ENCODE assay signal across 21 cellular contexts in the genomic region with DNA sequence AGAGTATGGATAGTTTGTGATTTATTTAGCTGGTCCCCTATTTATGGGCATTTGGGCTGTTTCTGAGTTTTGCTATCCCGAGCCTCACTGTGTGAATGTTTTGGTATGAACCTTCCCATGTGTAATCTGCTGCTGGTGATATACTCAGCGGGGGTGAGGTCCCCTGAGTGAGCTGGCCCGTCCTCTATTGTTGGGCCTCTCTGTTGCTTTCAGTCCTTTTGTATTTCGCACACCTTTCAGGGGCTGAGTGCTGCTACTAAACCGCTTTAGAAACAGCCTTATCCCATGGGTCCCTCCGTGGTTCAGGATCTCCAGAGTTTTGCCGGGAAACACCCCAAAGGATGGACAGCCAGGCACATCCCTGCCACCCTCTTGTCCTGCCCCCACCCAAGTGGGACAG.
DNase-seq lines count a peak whose midpoint lies in the region; ATAC-seq lines count a peak whose summit lies in the region.
"Had no signal": no experiment of that assay in that cellular context is flagged by ENCODE, and none has a peak within 500 bp of the region (broad histone marks: within the 10 kb centered on the region; RNA-seq: fewer than 3 reads in every experiment).

No MANE protein-coding gene starts in this region.

- H3K36me3 ChIP-seq in H7 (replicated peaks; ENCODE audit: control insufficient read depth, insufficient read depth, low read length) (no peaks in the 10 kb centered on the region), iPS-20b (ENCODE audit: insufficient read depth, low read depth, low read length) (no peaks in the 10 kb centered on the region), neuronal stem cell (replicated peaks in 1 of 2; ENCODE audit: control insufficient read depth in 2 of 2, insufficient read depth in 2 of 2, low read length in 2 of 2) (no peaks in the 10 kb centered on the region)
- H3K36me3 ChIP-seq: BE2C, HAP-1 had no signal

- H2BK5ac ChIP-seq in neuronal stem cell (ENCODE audit: low read length) = no peak overlapping the region

- no peak overlapping the region for H2BK120ac ChIP-seq in neuronal stem cell (ENCODE audit: low read depth, low read length)

- H2BK12ac ChIP-seq in neuronal stem cell (ENCODE audit: low read length) = no peak overlapping the region

- H4K91ac ChIP-seq in neuronal stem cell (ENCODE audit: low read depth, low read length, poor library complexity) = no peak overlapping the region

- H3K27me3 ChIP-seq in H7 (ENCODE audit: control insufficient read depth, insufficient read depth, low read length) (no peaks in the 10 kb centered on the region), iPS-20b (ENCODE audit: insufficient read depth, low read length) (no peaks in the 10 kb centered on the region), neuronal stem cell (ENCODE audit: control insufficient read depth in 3 of 3, insufficient read depth in 3 of 3, low read depth in 1 of 3, low read length in 3 of 3) (no peaks in the 10 kb centered on the region)

- H3K4ac ChIP-seq in neuronal stem cell (ENCODE audit: low read length) = no peak overlapping the region

- H3K27ac ChIP-seq in cingulate gyrus (ENCODE audit: low read depth, low read length) = peak overlapping the region; percentile 31
- no peak overlapping the region for H3K27ac ChIP-seq in iPS-20b (ENCODE audit: low read length)
- no peak overlapping the region for H3K27ac ChIP-seq in neuronal stem cell (replicated peaks; ENCODE audit: low read length)

- no peak overlapping the region for H2AK5ac ChIP-seq in neuronal stem cell (ENCODE audit: low read depth, low read length)

- H2BK15ac ChIP-seq in neuronal stem cell (ENCODE audit: low read length) = no peak overlapping the region

- H4K8ac ChIP-seq in neuronal stem cell (ENCODE audit: low read depth, low read length) = no peak overlapping the region

- peak overlapping the region; percentile 48 for H3K18ac ChIP-seq in neuronal stem cell (ENCODE audit: low read length)

- 0 out of 2 replicates have a peak overlapping the region, but pooled peaks have one; percentile 35 for H3K9ac ChIP-seq in iPS-20b (ENCODE audit: low read depth, low read length)
- H3K9ac ChIP-seq in neuronal stem cell (ENCODE audit: low read depth, low read length, poor library complexity) = no peak overlapping the region
- H3K9ac ChIP-seq: SK-N-SH had no signal

- H3K79me1 ChIP-seq in neuronal stem cell (ENCODE audit: low read depth, low read length) = no peaks in the 10 kb centered on the region

- peak; percentile 85 for DNase-seq in H7
- peak; percentile 21 for DNase-seq in neuronal stem cell (ENCODE audit: low spot score)
- no peak for DNase-seq in NOMO-1 treated with dmso at 0.1 percent for 144 hours (lab: John Stamatoyannopoulos, UW; ENCODE audit: unreplicated experiment)
- no peak for DNase-seq in activated CD8-positive, alpha-beta memory T cell treated with anti-CD3 and anti-CD28 coated beads for 24 hours
- DNase-seq: 8988T, ACHN, BE2C, Calu3, DMS79 treated with DMSO at 0.1 percent for 48 hours, NCI-H1092 treated with DMSO at 0.1 percent for 48 hours, NCI-H1436, NCI-H187 treated with DMSO at 0.1 percent for 48 hours, NCI-H524, NCI-H774, PC-3, SK-N-SH had no signal

- peak overlapping the region; percentile 59 for H3K4me2 ChIP-seq in neuronal stem cell (ENCODE audit: insufficient read depth, low read length, poor library complexity, severe bottlenecking)
- H3K4me2 ChIP-seq: SK-N-SH had no signal

- H3K4me3 ChIP-seq in H7 (ENCODE audit: insufficient read depth, low read depth, low read length) (no peak overlapping the region), iPS-20b (ENCODE audit: low read length) (peak overlapping the region; percentile 26; the same call in 1 of the 2 replicates), neuronal stem cell (ENCODE audit: low read length in 2 of 2) (no peak overlapping the region)
- H3K4me3 ChIP-seq: HAP-1 had no signal

- H2AFZ ChIP-seq in neuronal stem cell (ENCODE audit: low read length) = peak overlapping the region; percentile 74

- H3K4me1 ChIP-seq in iPS-20b (ENCODE audit: insufficient read depth, low read length) (peaks cover 14% of the 10 kb centered on the region; the same call in 1 of the 2 replicates), neuronal stem cell (ENCODE audit: control insufficient read depth in 2 of 2, insufficient read depth in 1 of 2, low read depth in 1 of 2, low read length in 2 of 2) (peaks cover 26 to 61% of the 10 kb centered on the region in 2 donors)
- H3K4me1 ChIP-seq: BE2C, HAP-1 had no signal

- no peak overlapping the region for H3K23ac ChIP-seq in neuronal stem cell (ENCODE audit: low read depth, low read length, poor library complexity)

- ATAC-seq in HG03521 (IDR thresholded peaks at IDR 0.05; ENCODE audit: unreplicated experiment) (no peak), GM19328 (IDR thresholded peaks at IDR 0.05; ENCODE audit: unreplicated experiment) (no peak)
- ATAC-seq: PC-3 had no signal

- H3K14ac ChIP-seq in neuronal stem cell (ENCODE audit: low read length) = no peak overlapping the region

- H3K9me3 ChIP-seq in iPS-20b (ENCODE audit: insufficient read depth, low read depth, low read length) = no peaks in the 10 kb centered on the region
- no peaks in the 10 kb centered on the region for H3K9me3 ChIP-seq in neuronal stem cell (replicated peaks in 1 of 2; ENCODE audit: control insufficient read depth in 2 of 2, insufficient read depth in 1 of 2, low read depth in 1 of 2, low read length in 2 of 2)
- H3K9me3 ChIP-seq: BE2C, HAP-1, SK-N-SH had no signal

- no CpG with 5 or more reads among the region's 7 CpGs for WGBS in neuronal stem cell (ENCODE audit: extremely low coverage in 2 of 2, insufficient read length in 2 of 2, insufficient replicate concordance in 1 of 2), 2 donors

Comparison
In these comparisons a context has a peak if more than half of its experiments do, and no peak if none do; other contexts are left out.
1. DNase-seq: peak in H7 (single experiment) and neuronal stem cell (single experiment); none in NOMO-1 treated with dmso at 0.1 percent for 144 hours (single experiment) and activated CD8-positive, alpha-beta memory T cell treated with anti-CD3 and anti-CD28 coated beads for 24 hours (single experiment).